Comparison of ENCODE assay signal across 1 cellular context in genomic region chr15:65248506-65248905, GRCh38.
TF ChIP-seq lines count a peak whose summit lies in the region.

No MANE protein-coding gene starts in this region.

TF ChIP-seq in GM23338, 12 proteins besides CTCF, POLR2A, EP300 and RAD21 (continued from another document):
- no peak for TF ChIP-seq ZNF331 (CRISPR knock-in tag; IDR thresholded peaks at IDR 0.05; ENCODE audit: low read depth)
- no peak for TF ChIP-seq ETS1 (IDR thresholded peaks at IDR 0.05)
- TF ChIP-seq EZH2phosphoT487 (IDR thresholded peaks at IDR 0.05; ENCODE audit: unreplicated experiment), result no peak
TF ChIP-seq in GM23338: peak in this region for 0.
